28 cellular contexts compared by ENCODE assay signal in the genomic region with DNA sequence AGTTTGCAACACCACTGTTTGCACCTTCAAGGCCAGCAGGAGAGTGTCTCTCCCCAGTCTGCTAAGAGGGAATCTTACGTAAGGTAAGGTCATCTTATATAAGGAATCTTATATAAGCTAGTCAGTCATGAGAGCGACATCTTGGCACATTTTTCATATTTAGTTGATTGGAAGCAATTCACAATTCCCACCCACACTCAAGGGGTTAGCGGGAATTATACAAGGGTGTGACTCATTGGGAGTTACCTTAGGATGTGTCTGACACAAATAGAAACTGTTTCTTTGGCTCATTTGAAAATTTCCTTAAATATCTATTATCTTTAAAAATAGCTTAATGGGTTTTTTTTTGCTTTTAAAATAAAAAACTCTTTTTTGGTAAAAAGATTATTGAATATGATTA.
"Had no signal": no experiment of that assay in that cellular context is flagged by ENCODE, and none has a peak within 500 bp of the region (broad histone marks: within the 10 kb centered on the region; RNA-seq: fewer than 3 reads in every experiment).

No MANE protein-coding gene starts in this region.

- H3K4me3 Mint-ChIP-seq: activated CD8-positive, alpha-beta T cell treated with anti-CD3 and anti-CD28 coated beads, Interleukin-2, amount 10 ng/mL, durations not matched to agents 7 days and 5 days; activated naive CD8-positive, alpha-beta T cell treated with anti-CD3 and anti-CD28 coated beads, Interleukin-2, amount 50 U/mL, for 24 hours; activated T-cell treated with anti-CD3 and anti-CD28 coated beads, Interleukin-2, amount 50 U/mL, for 24 hours; activated T-helper 1 cell treated with anti-CD3 and anti-CD28 coated beads, Interleukin-12 subunit alpha, Interleukin-12 subunit beta, Interleukin-2, Interleukin-4 antibody, amounts not matched to agents 30 ng/mL and 10 ng/mL and 1 ng/mL, durations not matched to agents 14 hours and 24 hours and 36 hours had no signal

- H3K36me3 ChIP-seq: ascending aorta, MG63, SJCRH30 had no signal

- H3K4me1 Mint-ChIP-seq: activated naive CD8-positive, alpha-beta T cell treated with anti-CD3 and anti-CD28 coated beads, Interleukin-2, amount 50 U/mL, for 24 hours had no signal

- H3K36me3 Mint-ChIP-seq: activated naive CD4-positive, alpha-beta T cell treated with anti-CD3 and anti-CD28 coated beads, Interleukin-2, amount 50 U/mL, for 72 hours had no signal

- H3K9me3 Mint-ChIP-seq: activated naive CD4-positive, alpha-beta T cell treated with anti-CD3 and anti-CD28 coated beads, Interleukin-2, amount 50 U/mL, for 72 hours; activated naive CD8-positive, alpha-beta T cell treated with anti-CD3 and anti-CD28 coated beads, Interleukin-2, amount 50 U/mL, for 24 hours; activated T-cell treated with anti-CD3 and anti-CD28 coated beads, Interleukin-2, amount 50 U/mL, for 24 hours; activated T-helper 1 cell treated with anti-CD3 and anti-CD28 coated beads, Interleukin-12 subunit alpha, Interleukin-12 subunit beta, Interleukin-2, Interleukin-4 antibody, amounts not matched to agents 30 ng/mL and 10 ng/mL and 1 ng/mL, durations not matched to agents 14 hours and 24 hours and 36 hours had no signal

- H3K27me3 Mint-ChIP-seq: activated naive CD8-positive, alpha-beta T cell treated with anti-CD3 and anti-CD28 coated beads, Interleukin-2, amount 50 U/mL, for 24 hours had no signal

- H3K27me3 ChIP-seq: ascending aorta, body of pancreas, MG63, SJCRH30 had no signal

- H3K4me1 ChIP-seq: ascending aorta, body of pancreas, SJCRH30 had no signal

- ATAC-seq: activated CD4-positive, CD25-positive, alpha-beta regulatory T cell treated with anti-CD3 and anti-CD28 coated beads, Interleukin-2, amount 50 U/mL, for 24 hours; activated CD8-positive, alpha-beta T cell treated with anti-CD3 and anti-CD28 coated beads, Interleukin-2, amount 10 ng/mL, durations not matched to agents 7 days and 5 days; activated naive CD4-positive, alpha-beta T cell treated with anti-CD3 and anti-CD28 coated beads, Interleukin-2, amount 50 U/mL, for 72 hours; activated naive CD8-positive, alpha-beta T cell treated with anti-CD3 and anti-CD28 coated beads, Interleukin-2, amount 50 U/mL, for 24 hours; body of pancreas; Panc1; Right ventricle myocardium inferior had no signal

- H3K27ac Mint-ChIP-seq: activated CD8-positive, alpha-beta T cell treated with anti-CD3 and anti-CD28 coated beads, Interleukin-2, amount 10 ng/mL, durations not matched to agents 7 days and 5 days; activated naive CD4-positive, alpha-beta T cell treated with anti-CD3 and anti-CD28 coated beads, Interleukin-2, amount 50 U/mL, for 72 hours; activated naive CD8-positive, alpha-beta T cell treated with anti-CD3 and anti-CD28 coated beads, Interleukin-2, amount 50 U/mL, for 24 hours; activated T-cell treated with anti-CD3 and anti-CD28 coated beads, Interleukin-2, amount 50 U/mL, for 24 hours; activated T-helper 1 cell treated with anti-CD3 and anti-CD28 coated beads, Interleukin-12 subunit alpha, Interleukin-12 subunit beta, Interleukin-2, Interleukin-4 antibody, amounts not matched to agents 30 ng/mL and 10 ng/mL and 1 ng/mL, durations not matched to agents 14 hours and 24 hours and 36 hours had no signal

- DNase-seq: activated CD4-positive, alpha-beta T cell treated with anti-CD3 and anti-CD28 coated beads for 4 hours; activated CD8-positive, alpha-beta T cell treated with anti-CD3 and anti-CD28 coated beads, Interleukin-2, amount 10 ng/mL, durations not matched to agents 7 days and 5 days; activated effector memory CD4-positive, alpha-beta T cell treated with Interleukin-2 at 50 U/mL for 16 hours; activated naive CD4-positive, alpha-beta T cell treated with Interleukin-2 at 50 U/mL for 16 hours; activated naive CD8-positive, alpha-beta T cell treated with anti-CD3 and anti-CD28 coated beads, Interleukin-2, amount 50 U/mL, for 24 hours; activated T-cell treated with anti-CD3 and anti-CD28 coated beads, Interleukin-2, amount 50 U/mL, for 24 hours; amniotic stem cell; body of pancreas; MG63; NCI-H1092; NCI-H1417; NCI-H2029; NCI-H2107; NCI-H2171 treated with DMSO at 0.1 percent for 48 hours; NCI-H226; NCI-H526 treated with DMSO at 0.1 percent for 48 hours; NCI-H82; RPMI8226; SJCRH30; SK-N-SH; T-helper 1 cell had no signal

- H3K27ac ChIP-seq: ascending aorta, body of pancreas, KMS-11, SJCRH30 had no signal

- H3K9me3 ChIP-seq: ascending aorta, body of pancreas, MG63, SJCRH30, SK-N-SH had no signal

- H3K4me3 ChIP-seq: ascending aorta, body of pancreas, MG63, SJCRH30 had no signal
